ENCODE assay signal across 9 cellular contexts in genomic region chr15:62647195-62647865, GRCh38.
DNase-seq lines count a peak whose midpoint lies in the region; ATAC-seq and TF ChIP-seq lines count a peak whose summit lies in the region.
"Had no signal": no experiment of that assay in that cellular context is flagged by ENCODE, and none has a peak within 500 bp of the region (broad histone marks: within the 10 kb centered on the region; RNA-seq: fewer than 3 reads in every experiment).

No MANE protein-coding gene starts in this region.

- no peak overlapping the region for H3K4me2 ChIP-seq in mesendoderm (ENCODE audit: low read length)

- no peak overlapping the region for H3K56ac ChIP-seq in mesendoderm (ENCODE audit: low read length)

- no peaks in the 10 kb centered on the region for H3K36me3 ChIP-seq in mesendoderm (ENCODE audit: control insufficient read depth, insufficient read depth, low read length)

- peak; percentile 45 for DNase-seq in CMK (ENCODE audit: low read depth)
- DNase-seq in LHCN-M2 (ENCODE audit: low read depth) = peak; percentile 93
- peak; percentile 75 for DNase-seq in astrocyte of the spinal cord (ENCODE audit: low read depth, low spot score)
- DNase-seq in mesendoderm = peak; percentile 50
- DNase-seq in activated naive CD4-positive, alpha-beta T cell treated with anti-CD3 and anti-CD28 coated beads, Interleukin-2, amount 50 U/mL, for 72 hours (ENCODE audit: low spot score in 2 of 2) = no peak
- no peak for DNase-seq in activated naive CD8-positive, alpha-beta T cell treated with anti-CD3 and anti-CD28 coated beads for 36 hours
- DNase-seq: NCI-H2107 had no signal

- no peaks in the 10 kb centered on the region for H3K4me1 Mint-ChIP-seq in activated naive CD8-positive, alpha-beta T cell treated with anti-CD3 and anti-CD28 coated beads for 36 hours
- H3K4me1 Mint-ChIP-seq in activated T-helper 17 cell treated with anti-CD3 and anti-CD28 coated beads, Interleukin-2, amount 50 U/mL, for 72 hours = no peaks in the 10 kb centered on the region

- no CpG with 5 or more reads among the region's 12 CpGs for WGBS in mesendoderm (ENCODE audit: extremely low coverage, insufficient coverage, low lambda C conversion rate)

- peaks cover 4% of the 10 kb centered on the region for H3K79me1 ChIP-seq in mesendoderm (ENCODE audit: low read length)

- TF ChIP-seq CTCF in astrocyte of the spinal cord (IDR thresholded peaks at IDR 0.05; ENCODE audit: low read depth, low read length) = no peak

- no peak overlapping the region for H2BK120ac ChIP-seq in mesendoderm (ENCODE audit: low read depth, low read length)

- no peak overlapping the region for H4K8ac ChIP-seq in mesendoderm (ENCODE audit: low read depth, low read length)

- no peak overlapping the region for H2BK5ac ChIP-seq in mesendoderm (ENCODE audit: low read length)

- no peak overlapping the region for H3K4ac ChIP-seq in mesendoderm (ENCODE audit: low read depth, low read length)

- H3K23ac ChIP-seq in mesendoderm (ENCODE audit: low read length) = no peak overlapping the region

- H3K4me1 ChIP-seq in mesendoderm (ENCODE audit: control insufficient read depth, low read depth, low read length) = peaks cover 11% of the 10 kb centered on the region

- ATAC-seq in activated naive CD4-positive, alpha-beta T cell treated with anti-CD3 and anti-CD28 coated beads, Interleukin-2, amount 50 U/mL, for 72 hours = no peak
- no peak for ATAC-seq in activated T-helper 17 cell treated with anti-CD3 and anti-CD28 coated beads, Interleukin-2, amount 50 U/mL, for 72 hours (replicated peaks)
- ATAC-seq in HG03432 (IDR thresholded peaks at IDR 0.05; ENCODE audit: unreplicated experiment) = no peak

- in situ Hi-C loops in astrocyte of the spinal cord (cut with HindIII; ENCODE audit: low sequenced_read_pairs) = no loop called here

- no peaks in the 10 kb centered on the region for H3K9me3 Mint-ChIP-seq in activated naive CD4-positive, alpha-beta T cell treated with anti-CD3 and anti-CD28 coated beads, Interleukin-2, amount 50 U/mL, for 72 hours
- H3K9me3 Mint-ChIP-seq in activated naive CD8-positive, alpha-beta T cell treated with anti-CD3 and anti-CD28 coated beads for 36 hours = no peaks in the 10 kb centered on the region
- H3K9me3 Mint-ChIP-seq in activated T-helper 17 cell treated with anti-CD3 and anti-CD28 coated beads, Interleukin-2, amount 50 U/mL, for 72 hours = no peaks in the 10 kb centered on the region

- no peak overlapping the region for H4K5ac ChIP-seq in mesendoderm (ENCODE audit: low read length)

- H3K27ac Mint-ChIP-seq in activated naive CD4-positive, alpha-beta T cell treated with anti-CD3 and anti-CD28 coated beads, Interleukin-2, amount 50 U/mL, for 72 hours = no peak overlapping the region
- no peak overlapping the region for H3K27ac Mint-ChIP-seq in activated naive CD8-positive, alpha-beta T cell treated with anti-CD3 and anti-CD28 coated beads for 36 hours
- H3K27ac Mint-ChIP-seq in activated T-helper 17 cell treated with anti-CD3 and anti-CD28 coated beads, Interleukin-2, amount 50 U/mL, for 72 hours = no peak overlapping the region

- no peak overlapping the region for H3K27ac ChIP-seq in mesendoderm (ENCODE audit: low read depth, low read length)

- H3K27me3 Mint-ChIP-seq in activated naive CD8-positive, alpha-beta T cell treated with anti-CD3 and anti-CD28 coated beads for 36 hours = peaks cover 4% of the 10 kb centered on the region
- H3K27me3 Mint-ChIP-seq in activated T-helper 17 cell treated with anti-CD3 and anti-CD28 coated beads, Interleukin-2, amount 50 U/mL, for 72 hours = peaks cover 17% of the 10 kb centered on the region

- H2BK15ac ChIP-seq in mesendoderm (replicated peaks; ENCODE audit: low read depth) = no peak overlapping the region

- no peak overlapping the region for H3K4me3 ChIP-seq in astrocyte of the spinal cord (ENCODE audit: low read depth, low read length)
- no peak overlapping the region for H3K4me3 ChIP-seq in mesendoderm (ENCODE audit: low read length)

- no peaks in the 10 kb centered on the region for H3K36me3 Mint-ChIP-seq in activated naive CD4-positive, alpha-beta T cell treated with anti-CD3 and anti-CD28 coated beads, Interleukin-2, amount 50 U/mL, for 72 hours
- H3K36me3 Mint-ChIP-seq in activated naive CD8-positive, alpha-beta T cell treated with anti-CD3 and anti-CD28 coated beads for 36 hours = no peaks in the 10 kb centered on the region
- H3K36me3 Mint-ChIP-seq in activated T-helper 17 cell treated with anti-CD3 and anti-CD28 coated beads, Interleukin-2, amount 50 U/mL, for 72 hours (ENCODE audit: low read depth) = no peaks in the 10 kb centered on the region

- no peaks in the 10 kb centered on the region for H3K27me3 ChIP-seq in mesendoderm (ENCODE audit: insufficient read depth, low read length, poor library complexity)

- no peak overlapping the region for H3K9ac ChIP-seq in mesendoderm (ENCODE audit: low read length)

- H2AK5ac ChIP-seq in mesendoderm (ENCODE audit: low read length) = no peak overlapping the region

- no peaks in the 10 kb centered on the region for H3K79me2 ChIP-seq in mesendoderm (ENCODE audit: control insufficient read depth, insufficient read depth, low read length)

- no peak overlapping the region for H3K4me3 Mint-ChIP-seq in activated naive CD8-positive, alpha-beta T cell treated with anti-CD3 and anti-CD28 coated beads for 36 hours
- no peak overlapping the region for H3K4me3 Mint-ChIP-seq in activated T-helper 17 cell treated with anti-CD3 and anti-CD28 coated beads, Interleukin-2, amount 50 U/mL, for 72 hours

- no peak overlapping the region for H3K18ac ChIP-seq in mesendoderm (ENCODE audit: low read length)

Comparison
In these comparisons a context has a peak if more than half of its experiments do, and no peak if none do; other contexts are left out.
1. DNase-seq: peak in CMK (single experiment), LHCN-M2 (single experiment), astrocyte of the spinal cord (single experiment) and mesendoderm (single experiment); none in activated naive CD4-positive, alpha-beta T cell treated with anti-CD3 and anti-CD28 coated beads, Interleukin-2, amount 50 U/mL, for 72 hours (0 of 2) and activated naive CD8-positive, alpha-beta T cell treated with anti-CD3 and anti-CD28 coated beads for 36 hours (single experiment).